8 cellular contexts compared by ENCODE assay signal in genomic region chr16:3879887-3880564, GRCh38. TPM values are rescaled to one million over a fixed set of nuclear protein-coding genes. Genes with fewer than 3 reads are reported as not detected.
DNase-seq lines count a peak whose midpoint lies in the region; ATAC-seq, FAIRE-seq and TF ChIP-seq lines count a peak whose summit lies in the region.

No MANE protein-coding gene starts in this region.

- peak; percentile 26 for DNase-seq in A172 (ENCODE audit: low spot score)
- peak; percentile 40 for DNase-seq in GM18507 (ENCODE audit: extremely low spot score, insufficient read length, low read depth)
- peak; percentile 10 for DNase-seq in RCC 7860 (ENCODE audit: low spot score)
- peak; percentile 62 for DNase-seq in activated gamma-delta T cell (lab: John Stamatoyannopoulos, UW)
- DNase-seq in germinal center (ENCODE audit: low spot score), result peak; percentile 69
- DNase-seq in occipital lobe (lab: John Stamatoyannopoulos, UW), result peak; percentile 31
- peak; percentile 76 for DNase-seq in transverse colon

- H3K27ac ChIP-seq in transverse colon, result peak overlapping the region; percentile 87 to 90 (median 90)

- intact Hi-C loops in transverse colon (cut with DNase I; ENCODE audit: low total_unique reads), result loop anchor here (1.0 to 10.0 kb wide), 2 partner anchors 125 to 190 kb away; no protein-coding TSS in a partner anchor

- in situ Hi-C loops in transverse colon (cut with MboI; ENCODE audit: low pct_ligation_motif_present in 1 of 4, low pct_unique_long_range_greater_than_20kb in 1 of 4, low sequenced_read_pairs in 3 of 4), result loop anchor here in 3 of 4 donors (5.0 to 25.0 kb wide), 3 partner anchors 183 to 193 kb away; no protein-coding TSS in a partner anchor

- no peak for TF ChIP-seq CTCF in transverse colon (IDR thresholded peaks at IDR 0.05)

- no peak for FAIRE-seq in GM18507 (lab: Jason Lieb, UNC)
- FAIRE-seq in RCC 7860 (lab: Jason Lieb, UNC), result no peak

- peak overlapping the region; percentile 65 to 96 (median 90) for H3K4me3 ChIP-seq in transverse colon

- no peaks in the 10 kb centered on the region for H3K27me3 ChIP-seq in transverse colon

- H3K9me3 ChIP-seq in transverse colon, result no peaks in the 10 kb centered on the region

- TF ChIP-seq EP300 in transverse colon (IDR thresholded peaks at IDR 0.05; ENCODE audit: low read depth), result no peak

- H3K36me3 ChIP-seq in transverse colon, result no peaks in the 10 kb centered on the region

- H3K4me1 ChIP-seq in transverse colon, result peaks cover 7 to 44% (median 36%) of the 10 kb centered on the region in 4 donors

- peak; percentile 44 for ATAC-seq in HG03097 (IDR thresholded peaks at IDR 0.05; ENCODE audit: low FRiP score, unreplicated experiment)

- TF ChIP-seq POLR2A in transverse colon (IDR thresholded peaks at IDR 0.05), result no peak

- WGBS in transverse colon (ENCODE audit: low coverage in 1 of 2), 2 donors, result 2% methylated on average over 27 of the region's 117 CpGs; no CpG with 5 or more reads in 1 of the 2 donors

RNA-seq across cellular contexts. Expression of gene CREBBP, which starts 0.5 kb away (rescaled TPM):
- total RNA-seq in A172 (2014; rRNA removed; shearing (Covaris generic)), result 11.2 and 15.1 TPM in 2 replicates
- total RNA-seq in occipital lobe (32.3 TPM), transverse colon (100 to 1,000 TPM in 2 of 4 donors, 10 to 100 TPM in 2; 52.4 to 235 (median 98.7) TPM)

Comparison
In these comparisons a context has a peak if more than half of its experiments do, and no peak if none do; other contexts are left out.
1. Peak in every context shown above with its lines: DNase-seq, ATAC-seq, H3K4me3 ChIP-seq and H3K27ac ChIP-seq.
2. DNase-seq: peak in every context shown above with its lines; median percentile 76 in transverse colon; 69 in germinal center; 62 in activated gamma-delta T cell; 40 in GM18507; 31 in occipital lobe; 26 in A172; 10 in RCC 7860.